Comparison of ENCODE assay signal across 20 cellular contexts in genomic region chr5:116133281-116133680, GRCh38.
"Had no signal": no experiment of that assay in that cellular context is flagged by ENCODE, and none has a peak within 500 bp of the region (broad histone marks: within the 10 kb centered on the region; RNA-seq: fewer than 3 reads in every experiment).

No MANE protein-coding gene starts in this region.

- H3K4me1 ChIP-seq: neural progenitor cell, right lobe of liver, upper lobe of right lung, vagina had no signal

- H3K36me3 Mint-ChIP-seq: natural killer cell; neural progenitor cell; stimulated activated effector memory CD8-positive, alpha-beta T cell treated with anti-CD3 and anti-CD28 coated beads, Interleukin-12 subunit alpha, Interleukin-12 subunit beta, amount 100 ng/mL, for 72 hours had no signal

- H3K27me3 ChIP-seq: dorsolateral prefrontal cortex, heart left ventricle, neural progenitor cell, right lobe of liver, tibial nerve, upper lobe of right lung, vagina had no signal

- H3K27ac Mint-ChIP-seq: neural progenitor cell; stimulated activated effector memory CD8-positive, alpha-beta T cell treated with anti-CD3 and anti-CD28 coated beads, Interleukin-12 subunit alpha, Interleukin-12 subunit beta, amount 100 ng/mL, for 72 hours had no signal

- FAIRE-seq: endometrium had no signal

- ATAC-seq: esophagus mucosa; natural killer cell; stimulated activated effector memory CD8-positive, alpha-beta T cell treated with anti-CD3 and anti-CD28 coated beads, Interleukin-12 subunit alpha, Interleukin-12 subunit beta, amount 100 ng/mL, for 72 hours; stimulated activated naive CD8-positive, alpha-beta T cell treated with anti-CD3 and anti-CD28 coated beads, Interleukin-15, Interleukin-2, amounts not matched to agents 100 U/mL and 50 U/mL, for 24 hours; upper lobe of right lung had no signal

- H3K4me2 ChIP-seq: neural progenitor cell had no signal

- H3K4me1 Mint-ChIP-seq: neural progenitor cell had no signal

- H3K9me3 Mint-ChIP-seq: natural killer cell; neural progenitor cell; stimulated activated effector memory CD8-positive, alpha-beta T cell treated with anti-CD3 and anti-CD28 coated beads, Interleukin-12 subunit alpha, Interleukin-12 subunit beta, amount 100 ng/mL, for 72 hours had no signal

- H3K4me3 ChIP-seq: coronary artery, dorsolateral prefrontal cortex, heart left ventricle, neural progenitor cell, psoas muscle, right lobe of liver, tibial nerve, upper lobe of right lung, vagina had no signal

- H3K36me3 ChIP-seq: neural progenitor cell, right lobe of liver, upper lobe of right lung, vagina had no signal

- H2AFZ ChIP-seq: neural progenitor cell had no signal

- H3K9me3 ChIP-seq: heart left ventricle, psoas muscle, right lobe of liver, tibial nerve, upper lobe of right lung, vagina had no signal

- DNase-seq: dorsolateral prefrontal cortex; effector memory CD4-positive, alpha-beta T cell; heart left ventricle; kidney glomerular epithelial cell; mammary epithelial cell; natural killer cell; psoas muscle; retina; right lobe of liver; stimulated activated CD4-positive, alpha-beta T cell treated with anti-CD3 and anti-CD28 coated beads, Interleukin-4, amount 100 ng/mL, for 1 hour; stimulated activated CD8-positive, alpha-beta memory T cell treated with anti-CD3 and anti-CD28 coated beads, Interleukin-4, amount 100 ng/mL, for 48 hours; stimulated activated naive CD8-positive, alpha-beta T cell treated with anti-CD3 and anti-CD28 coated beads, Interleukin-15, Interleukin-2, amounts not matched to agents 100 U/mL and 50 U/mL, for 24 hours; upper lobe of right lung had no signal

- H3K27ac ChIP-seq: coronary artery, heart left ventricle, neural progenitor cell, psoas muscle, right lobe of liver, tibial nerve, upper lobe of right lung, vagina had no signal

- H3K9ac ChIP-seq: neural progenitor cell had no signal

- H3K4me3 Mint-ChIP-seq: natural killer cell; neural progenitor cell; stimulated activated effector memory CD8-positive, alpha-beta T cell treated with anti-CD3 and anti-CD28 coated beads, Interleukin-12 subunit alpha, Interleukin-12 subunit beta, amount 100 ng/mL, for 72 hours had no signal
